ENCODE assay signal across 8 cellular contexts in the genomic region with DNA sequence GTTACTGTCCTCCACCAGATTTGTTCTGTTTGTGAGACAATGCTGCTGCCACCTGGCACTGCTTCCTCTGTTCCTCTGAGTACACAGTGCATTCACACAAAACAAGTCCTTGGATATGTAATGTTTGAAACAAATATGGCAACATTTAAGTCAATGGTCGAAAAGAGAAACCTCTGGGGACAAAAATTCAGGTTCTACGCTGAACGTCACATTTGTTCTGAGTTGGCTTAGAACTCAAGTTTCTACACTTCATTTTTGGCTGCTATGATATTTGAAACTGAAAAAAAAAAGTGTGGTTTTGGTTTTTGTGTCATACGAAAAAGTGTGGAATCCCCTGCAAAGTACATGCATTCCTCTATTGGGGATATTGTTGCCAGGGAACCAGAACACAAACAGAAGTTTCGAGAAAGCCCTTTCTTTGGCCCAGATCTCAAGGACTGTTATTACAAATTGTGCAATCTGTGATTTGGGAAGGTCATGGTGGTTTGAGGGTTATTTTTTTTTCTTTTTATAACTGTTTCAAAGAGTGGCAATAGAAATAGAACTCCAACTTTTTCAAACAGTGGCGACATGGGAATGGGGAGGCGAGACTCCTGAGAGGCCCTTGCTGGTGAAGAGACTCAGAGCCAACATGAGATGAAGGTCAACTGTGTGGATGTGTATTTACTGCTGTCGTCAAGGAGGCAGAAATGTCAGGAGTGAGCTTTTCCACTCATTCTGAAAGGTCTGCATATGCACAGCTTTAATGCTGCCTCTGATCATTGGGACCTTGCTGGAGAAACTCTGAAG.
DNase-seq lines count a peak whose midpoint lies in the region; ATAC-seq, FAIRE-seq and TF ChIP-seq lines count a peak whose summit lies in the region.

No MANE protein-coding gene starts in this region.

- no peaks in the 10 kb centered on the region for H3K79me2 ChIP-seq in K562 (ENCODE audit: control insufficient read depth, insufficient read depth, low read length)

- H3K36me3 ChIP-seq in K562 (ENCODE audit: control insufficient read depth, insufficient read depth, low read length) (no peaks in the 10 kb centered on the region), mucosa of descending colon (ENCODE audit: low read depth) (no peaks in the 10 kb centered on the region)

- H3K9ac ChIP-seq in K562 (ENCODE audit: insufficient read depth in 1 of 2, low read depth in 2 of 2, low read length in 2 of 2): no peak overlapping the region

- TF ChIP-seq POLR2A in K562 (conservative IDR thresholded peaks at IDR 0.05): no peak

- H4K20me1 ChIP-seq in K562 (replicated peaks; ENCODE audit: control insufficient read depth, insufficient read depth, low read length): no peaks in the 10 kb centered on the region

- H3K27me3 ChIP-seq in K562 (ENCODE audit: control insufficient read depth in 2 of 2, insufficient read depth in 2 of 2, low read length in 2 of 2): 0 out of 5 replicates have a peak, but pooled peaks cover 0 to 5% of the 10 kb centered on the region in 2 experiments

- no peak for TF ChIP-seq RAD21 in K562 (CRISPR knock-in tag; conservative IDR thresholded peaks at IDR 0.05 in 1 of 2, IDR thresholded peaks at IDR 0.05 in 1 of 2)

- H3K9me1 ChIP-seq in K562 (ENCODE audit: control insufficient read depth, insufficient read depth, low read length): no peaks in the 10 kb centered on the region

- H3K4me2 ChIP-seq in K562 (ENCODE audit: insufficient read depth, low read length): no peak overlapping the region

- in situ Hi-C loops in K562 (cut with MboI): no loop called here

- intact Hi-C loops in K562 (cut with micrococcal nuclease): loop anchor here (2.0 to 5.0 kb wide), 2 partner anchors 50 to 227 kb away; a partner anchor contains a TSS
- intact Hi-C loops in mucosa of descending colon (cut with DNase I, micrococcal nuclease): no loop called here

- TF ChIP-seq CTCF in K562 (IDR thresholded peaks at IDR 0.05 in 2 of 3, conservative IDR thresholded peaks at IDR 0.05 in 1 of 3; ENCODE audit: insufficient read depth in 2 of 3, low read depth in 1 of 3, low read length in 3 of 3) (no peak), mucosa of descending colon (IDR thresholded peaks at IDR 0.05) (no peak)

- FAIRE-seq in K562 (lab: Jason Lieb, UNC): no peak

- DNase-seq in activated CD8-positive, alpha-beta memory T cell treated with anti-CD3 and anti-CD28 coated beads, Interleukin-2, amount 50 U/mL, for 1 hour (ENCODE audit: extremely low read depth): peak; percentile 44
- no peak for DNase-seq in activated CD8-positive, alpha-beta memory T cell treated with anti-CD3 and anti-CD28 coated beads, Interleukin-2, amount 50 U/mL, for 4 hours
- DNase-seq in K562 (ENCODE audit: extremely low read depth in 1 of 4, low spot score in 3 of 4) (no peak), mucosa of descending colon (peak in 1 of 3 donors; percentile 49), left lobe of liver (ENCODE audit: low spot score) (no peak), DMS 273 (lab: John Stamatoyannopoulos, UW; ENCODE audit: unreplicated experiment) (no peak)
- no peak for DNase-seq in activated effector memory CD4-positive, alpha-beta T cell treated with Interleukin-2 at 50 U/mL for 16 hours

- ATAC-seq in HG03469 (IDR thresholded peaks at IDR 0.05; ENCODE audit: unreplicated experiment) (peak; percentile 45), K562 (no peak), mucosa of descending colon (peak; percentile 73), left lobe of liver (no peak)

- CTCF ChIA-PET in K562 (lab: Yijun Ruan, JAX; ENCODE audit: low intra/inter-chr PET ratio): no interaction called here

- no peak overlapping the region for H3K4me3 ChIP-seq in K562
- H3K4me3 ChIP-seq in mucosa of descending colon: no peak overlapping the region

- POLR2A ChIA-PET in K562 (lab: Yijun Ruan, JAX): interaction anchor here (0.7 kb wide), 1 partner anchor 199 kb away, joined by 3 read pairs; a partner anchor contains a TSS

- no TSS peak for BruUV-seq in K562 (replicated peaks; lab: Mats Ljungman, UMichigan)

- H2AFZ ChIP-seq in K562 (ENCODE audit: low read depth, low read length): no peak overlapping the region

- H3K9me3 ChIP-seq in K562 (replicated peaks; ENCODE audit: control insufficient read depth, insufficient read depth, low read depth, low read length): no peaks in the 10 kb centered on the region
- H3K9me3 ChIP-seq in mucosa of descending colon: no peaks in the 10 kb centered on the region

- H3K4me1 ChIP-seq in K562 (replicated peaks in 1 of 2; ENCODE audit: control insufficient read depth in 2 of 2, insufficient read depth in 2 of 2, low read length in 2 of 2) (peaks cover 0 to 4% of the 10 kb centered on the region in 2 experiments; a peak in 2 of 5 replicates), mucosa of descending colon (ENCODE audit: low read depth) (no peaks in the 10 kb centered on the region)

- 63% methylated on average over 8 of the region's 8 CpGs for WGBS in K562 (ENCODE audit: insufficient coverage, low coverage, missing lambda C conversion rate)

- TF ChIP-seq EP300 in K562 (IDR thresholded peaks at IDR 0.05; ENCODE audit: low read length): no peak

- no peak overlapping the region for H3K27ac ChIP-seq in K562 (ENCODE audit: extremely low read depth, low read depth, low read length)

TF ChIP-seq in K562, 482 proteins besides CTCF, POLR2A, EP300 and RAD21 (continues in another document):
- TF ChIP-seq CEBPB (tag; IDR thresholded peaks at IDR 0.05): peak; percentile 73
- TF ChIP-seq, protein P1, sequence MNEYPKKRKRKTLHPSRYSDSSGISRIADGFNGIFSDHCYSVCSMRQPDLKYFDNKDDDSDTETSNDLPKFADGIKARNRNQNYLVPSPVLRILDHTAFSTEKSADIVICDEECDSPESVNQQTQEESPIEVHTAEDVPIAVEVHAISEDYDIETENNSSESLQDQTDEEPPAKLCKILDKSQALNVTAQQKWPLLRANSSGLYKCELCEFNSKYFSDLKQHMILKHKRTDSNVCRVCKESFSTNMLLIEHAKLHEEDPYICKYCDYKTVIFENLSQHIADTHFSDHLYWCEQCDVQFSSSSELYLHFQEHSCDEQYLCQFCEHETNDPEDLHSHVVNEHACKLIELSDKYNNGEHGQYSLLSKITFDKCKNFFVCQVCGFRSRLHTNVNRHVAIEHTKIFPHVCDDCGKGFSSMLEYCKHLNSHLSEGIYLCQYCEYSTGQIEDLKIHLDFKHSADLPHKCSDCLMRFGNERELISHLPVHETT (CRISPR knock-in tag; conservative IDR thresholded peaks at IDR 0.05 in 1 of 2, IDR thresholded peaks at IDR 0.05 in 1 of 2): peak in 1 of 2 experiments; percentile 8; a peak in 1 of 4 replicates
- no peak for TF ChIP-seq MTA1 (IDR thresholded peaks at IDR 0.05; ENCODE audit: borderline replicate concordance)
- TF ChIP-seq, protein P2, sequence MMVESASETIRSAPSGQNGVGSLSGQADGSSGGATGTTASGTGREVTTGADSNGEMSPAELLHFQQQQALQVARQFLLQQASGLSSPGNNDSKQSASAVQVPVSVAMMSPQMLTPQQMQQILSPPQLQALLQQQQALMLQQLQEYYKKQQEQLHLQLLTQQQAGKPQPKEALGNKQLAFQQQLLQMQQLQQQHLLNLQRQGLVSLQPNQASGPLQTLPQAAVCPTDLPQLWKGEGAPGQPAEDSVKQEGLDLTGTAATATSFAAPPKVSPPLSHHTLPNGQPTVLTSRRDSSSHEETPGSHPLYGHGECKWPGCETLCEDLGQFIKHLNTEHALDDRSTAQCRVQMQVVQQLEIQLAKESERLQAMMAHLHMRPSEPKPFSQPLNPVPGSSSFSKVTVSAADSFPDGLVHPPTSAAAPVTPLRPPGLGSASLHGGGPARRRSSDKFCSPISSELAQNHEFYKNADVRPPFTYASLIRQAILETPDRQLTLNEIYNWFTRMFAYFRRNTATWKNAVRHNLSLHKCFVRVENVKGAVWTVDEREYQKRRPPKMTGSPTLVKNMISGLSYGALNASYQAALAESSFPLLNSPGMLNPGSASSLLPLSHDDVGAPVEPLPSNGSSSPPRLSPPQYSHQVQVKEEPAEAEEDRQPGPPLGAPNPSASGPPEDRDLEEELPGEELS (CRISPR knock-in tag; IDR thresholded peaks at IDR 0.05; ENCODE audit: borderline replicate concordance): no peak
- no peak for TF ChIP-seq NFYB (IDR thresholded peaks at IDR 0.05; ENCODE audit: extremely low read depth, insufficient read length)
- TF ChIP-seq, protein P3, sequence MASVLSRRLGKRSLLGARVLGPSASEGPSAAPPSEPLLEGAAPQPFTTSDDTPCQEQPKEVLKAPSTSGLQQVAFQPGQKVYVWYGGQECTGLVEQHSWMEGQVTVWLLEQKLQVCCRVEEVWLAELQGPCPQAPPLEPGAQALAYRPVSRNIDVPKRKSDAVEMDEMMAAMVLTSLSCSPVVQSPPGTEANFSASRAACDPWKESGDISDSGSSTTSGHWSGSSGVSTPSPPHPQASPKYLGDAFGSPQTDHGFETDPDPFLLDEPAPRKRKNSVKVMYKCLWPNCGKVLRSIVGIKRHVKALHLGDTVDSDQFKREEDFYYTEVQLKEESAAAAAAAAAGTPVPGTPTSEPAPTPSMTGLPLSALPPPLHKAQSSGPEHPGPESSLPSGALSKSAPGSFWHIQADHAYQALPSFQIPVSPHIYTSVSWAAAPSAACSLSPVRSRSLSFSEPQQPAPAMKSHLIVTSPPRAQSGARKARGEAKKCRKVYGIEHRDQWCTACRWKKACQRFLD (CRISPR knock-in tag; IDR thresholded peaks at IDR 0.05): peak; percentile 40; the same call in 1 of the 2 replicates
- TF ChIP-seq CEBPG (CRISPR knock-in tag; IDR thresholded peaks at IDR 0.05): no peak
- peak; percentile 83 to 93 for TF ChIP-seq CEBPG (tag; conservative IDR thresholded peaks at IDR 0.05 in 1 of 2, IDR thresholded peaks at IDR 0.05 in 1 of 2)
- peak; percentile 11; the same call in 1 of the 2 replicates for TF ChIP-seq NFRKB (IDR thresholded peaks at IDR 0.05; ENCODE audit: low read depth)
- TF ChIP-seq, protein P4, sequence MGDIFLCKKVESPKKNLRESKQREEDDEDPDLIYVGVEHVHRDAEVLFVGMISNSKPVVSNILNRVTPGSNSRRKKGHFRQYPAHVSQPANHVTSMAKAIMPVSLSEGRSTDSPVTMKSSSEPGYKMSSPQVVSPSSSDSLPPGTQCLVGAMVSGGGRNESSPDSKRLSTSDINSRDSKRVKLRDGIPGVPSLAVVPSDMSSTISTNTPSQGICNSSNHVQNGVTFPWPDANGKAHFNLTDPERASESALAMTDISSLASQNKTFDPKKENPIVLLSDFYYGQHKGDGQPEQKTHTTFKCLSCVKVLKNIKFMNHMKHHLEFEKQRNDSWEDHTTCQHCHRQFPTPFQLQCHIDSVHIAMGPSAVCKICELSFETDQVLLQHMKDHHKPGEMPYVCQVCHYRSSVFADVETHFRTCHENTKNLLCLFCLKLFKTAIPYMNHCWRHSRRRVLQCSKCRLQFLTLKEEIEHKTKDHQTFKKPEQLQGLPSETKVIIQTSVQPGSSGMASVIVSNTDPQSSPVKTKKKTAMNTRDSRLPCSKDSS (IDR thresholded peaks at IDR 0.05; ENCODE audit: low read depth, partially characterized antibody): no peak

Comparison
In these comparisons a context has a peak if more than half of its experiments do, and no peak if none do; other contexts are left out.
1. ATAC-seq: peak in HG03469 (single experiment) and mucosa of descending colon (single experiment); none in K562 (single experiment) and left lobe of liver (single experiment).